In genomic region chr2:61694312-61695274, GRCh38 we compare ENCODE assay signal across 8 cellular contexts.
DNase-seq lines count a peak whose midpoint lies in the region; ATAC-seq, FAIRE-seq and TF ChIP-seq lines count a peak whose summit lies in the region.

No MANE protein-coding gene starts in this region.

- DNase-seq in GM19239 (ENCODE audit: insufficient read length, low spot score) (peak; percentile 69), NOMO-1 treated with DMSO at 0.1 percent for 48 hours (lab: John Stamatoyannopoulos, UW; ENCODE audit: unreplicated experiment) (peak; percentile 92), activated T-cell treated with anti-CD3 and anti-CD28 coated beads for 24 hours (ENCODE audit: low read depth) (peak; percentile 74), epithelial cell of prostate (ENCODE audit: low read depth, low spot score) (peak; percentile 12), mucosa of gallbladder (ENCODE audit: low spot score) (peak; percentile 94)
- DNase-seq in stimulated activated CD8-positive, alpha-beta memory T cell treated with anti-CD3 and anti-CD28 coated beads, Interleukin-4, amount 100 ng/mL, for 24 hours (ENCODE audit: low read depth) = peak; percentile 73

- ATAC-seq in HG03442 (IDR thresholded peaks at IDR 0.05; ENCODE audit: unreplicated experiment) = peak; percentile 89

- H3K27ac ChIP-seq in C4-2B = peak overlapping the region; percentile 60
- no peak overlapping the region for H3K27ac ChIP-seq in epithelial cell of prostate

- TF ChIP-seq CTCF in C4-2B (conservative IDR thresholded peaks at IDR 0.05) = peak; percentile 29

- FAIRE-seq in GM19239 (lab: Jason Lieb, UNC) = peak; percentile 95

Comparison
In these comparisons a context has a peak if more than half of its experiments do, and no peak if none do; other contexts are left out.
1. DNase-seq: peak in every context shown above with its lines; median percentile 94 in mucosa of gallbladder; 92 in NOMO-1 treated with DMSO at 0.1 percent for 48 hours; 74 in activated T-cell treated with anti-CD3 and anti-CD28 coated beads for 24 hours; 73 in stimulated activated CD8-positive, alpha-beta memory T cell treated with anti-CD3 and anti-CD28 coated beads, Interleukin-4, amount 100 ng/mL, for 24 hours; 69 in GM19239; 12 in epithelial cell of prostate.